1 cellular context compared by ENCODE assay signal in genomic region chr2:241354668-241355658, GRCh38.
TF ChIP-seq lines count a peak whose summit lies in the region.

No MANE protein-coding gene starts in this region.

TF ChIP-seq in HepG2, 621 proteins besides CTCF, POLR2A, EP300 and RAD21 (continued from another document and continues in another):
- TF ChIP-seq HNF1A (IDR thresholded peaks at IDR 0.05; ENCODE audit: low read depth) (peak; percentile 78), HNF1A (CRISPR knock-in tag; IDR thresholded peaks at IDR 0.05; ENCODE audit: borderline replicate concordance) (peak; percentile 62; the same call in 1 of the 2 replicates), SOX13 (IDR thresholded peaks at IDR 0.05) (no peak; the same call in 1 of the 2 replicates), SOX13 (CRISPR knock-in tag; conservative IDR thresholded peaks at IDR 0.05 in 1 of 2, IDR thresholded peaks at IDR 0.05 in 1 of 2) (no peak), ZNF230 (CRISPR knock-in tag; IDR thresholded peaks at IDR 0.05) (peak; percentile 55; the same call in 1 of the 2 replicates), CSRNP1 (CRISPR knock-in tag; IDR thresholded peaks at IDR 0.05) (no peak), ELF3 (CRISPR knock-in tag; IDR thresholded peaks at IDR 0.05) (no peak), MXD3 (CRISPR knock-in tag; IDR thresholded peaks at IDR 0.05) (peak; percentile 18; the same call in 1 of the 2 replicates), ZNF577 (CRISPR knock-in tag; IDR thresholded peaks at IDR 0.05; ENCODE audit: borderline replicate concordance, low read depth) (no peak), HOXD1 (CRISPR knock-in tag; IDR thresholded peaks at IDR 0.05) (0 out of 2 replicates have a peak, but pooled peaks have one; percentile 56), ZNF607 (CRISPR knock-in tag; IDR thresholded peaks at IDR 0.05; ENCODE audit: borderline replicate concordance) (no peak), SRSF4 (IDR thresholded peaks at IDR 0.05; ENCODE audit: low read depth, low read length, poor library complexity, severe bottlenecking) (no peak), ATAD3A (CRISPR knock-in tag; IDR thresholded peaks at IDR 0.05) (peak; percentile 70; the same call in 1 of the 2 replicates), ZNF12 (CRISPR knock-in tag; IDR thresholded peaks at IDR 0.05) (no peak), POGK (CRISPR knock-in tag; conservative IDR thresholded peaks at IDR 0.05) (peak; percentile 61; the same call in 1 of the 2 replicates), RCOR2 (CRISPR knock-in tag; IDR thresholded peaks at IDR 0.05) (0 out of 2 replicates have a peak, but pooled peaks have one; percentile 13), HMGA1 (CRISPR knock-in tag; conservative IDR thresholded peaks at IDR 0.05) (no peak), ZNF24 (IDR thresholded peaks at IDR 0.05) (no peak), ZSCAN5A (CRISPR knock-in tag; IDR thresholded peaks at IDR 0.05; ENCODE audit: borderline replicate concordance) (no peak), PAXIP1 (CRISPR knock-in tag; conservative IDR thresholded peaks at IDR 0.05) (peak; percentile 49), ZNF121 (CRISPR knock-in tag; IDR thresholded peaks at IDR 0.05) (no peak), NR0B2 (CRISPR knock-in tag; IDR thresholded peaks at IDR 0.05) (peak; percentile 63; the same call in 1 of the 2 replicates), ZNF570 (CRISPR knock-in tag; IDR thresholded peaks at IDR 0.05; ENCODE audit: borderline replicate concordance) (no peak), ZNF441 (CRISPR knock-in tag; IDR thresholded peaks at IDR 0.05; ENCODE audit: borderline replicate concordance) (peak; percentile 15; the same call in 1 of the 2 replicates), ARID2 (CRISPR knock-in tag; IDR thresholded peaks at IDR 0.05; ENCODE audit: borderline replicate concordance) (no peak), ZFY (CRISPR knock-in tag; IDR thresholded peaks at IDR 0.05) (peak; percentile 84), RBM39 (IDR thresholded peaks at IDR 0.05; ENCODE audit: low read depth, low read length, poor library complexity, severe bottlenecking) (peak; percentile 40), NRL (CRISPR knock-in tag; IDR thresholded peaks at IDR 0.05; ENCODE audit: borderline replicate concordance) (peak; percentile 81; the same call in 1 of the 2 replicates), NFRKB (IDR thresholded peaks at IDR 0.05) (no peak), TFDP1 (CRISPR knock-in tag; IDR thresholded peaks at IDR 0.05; ENCODE audit: borderline replicate concordance) (peak; percentile 11; the same call in 1 of the 2 replicates), MAX (IDR thresholded peaks at IDR 0.05) (peak; percentile 68), ZNF710 (CRISPR knock-in tag; IDR thresholded peaks at IDR 0.05; ENCODE audit: borderline replicate concordance) (no peak; the same call in 1 of the 2 replicates), PPARG (CRISPR knock-in tag; conservative IDR thresholded peaks at IDR 0.05) (no peak), NONO (IDR thresholded peaks at IDR 0.05) (no peak), NONO (CRISPR knock-in tag; conservative IDR thresholded peaks at IDR 0.05) (peak; percentile 52; the same call in 1 of the 2 replicates), ZNF296 (CRISPR knock-in tag; conservative IDR thresholded peaks at IDR 0.05) (no peak), MTERF4 (CRISPR knock-in tag; IDR thresholded peaks at IDR 0.05) (0 out of 2 replicates have a peak, but pooled peaks have one; percentile 56), ZBTB2 (CRISPR knock-in tag; IDR thresholded peaks at IDR 0.05; ENCODE audit: low read depth) (no peak), SIX4 (CRISPR knock-in tag; IDR thresholded peaks at IDR 0.05) (peak; percentile 84), ZNF746 (CRISPR knock-in tag; IDR thresholded peaks at IDR 0.05) (no peak), NCOR1 (IDR thresholded peaks at IDR 0.05; ENCODE audit: borderline replicate concordance, low read length) (no peak)
